Comparison of ENCODE assay signal across 30 cellular contexts in the genomic region with DNA sequence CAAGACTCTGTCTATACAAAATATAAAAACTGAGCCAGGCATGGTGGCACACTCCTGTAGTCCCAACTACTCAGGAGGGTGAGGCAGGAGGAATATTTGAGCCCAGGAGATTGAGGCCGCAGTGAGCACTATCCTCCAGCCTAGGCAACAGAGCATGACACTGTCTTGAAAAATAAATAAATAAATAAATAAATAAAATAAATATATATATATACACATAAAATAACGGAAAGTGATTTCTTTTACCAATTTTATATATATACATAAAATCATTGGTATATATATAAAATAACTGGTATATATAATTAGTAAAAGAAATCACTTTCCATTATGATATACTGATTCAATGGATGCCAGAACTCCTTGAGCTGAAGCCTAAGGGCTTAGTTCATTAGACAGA.
"Had no signal": no experiment of that assay in that cellular context is flagged by ENCODE, and none has a peak within 500 bp of the region (broad histone marks: within the 10 kb centered on the region; RNA-seq: fewer than 3 reads in every experiment).

No MANE protein-coding gene starts in this region.

- H3K9me3 ChIP-seq: adrenal gland, body of pancreas, colonic mucosa, esophagus squamous epithelium, gastroesophageal sphincter, heart right ventricle had no signal

- FAIRE-seq: endometrium, endothelial cell of umbilical vein had no signal

- H3K27ac ChIP-seq: adrenal gland, body of pancreas, colonic mucosa, epithelial cell of prostate, esophagus squamous epithelium, gastroesophageal sphincter, heart right ventricle had no signal

- H3K27me3 Mint-ChIP-seq: activated CD4-positive, alpha-beta memory T cell treated with anti-CD3 and anti-CD28 coated beads, Interleukin-2, amount 10 ng/mL, durations not matched to agents 7 days and 5 days; activated CD4-positive, alpha-beta T cell treated with anti-CD3 and anti-CD28 coated beads, Interleukin-2, amount 10 ng/mL, durations not matched to agents 7 days and 5 days; activated naive CD4-positive, alpha-beta T cell treated with anti-CD3 and anti-CD28 coated beads, Interleukin-2, amount 50 U/mL, for 24 hours; activated naive CD8-positive, alpha-beta T cell treated with anti-CD3 and anti-CD28 coated beads for 36 hours; activated naive CD8-positive, alpha-beta T cell treated with anti-CD3 and anti-CD28 coated beads, Interleukin-2, amount 50 U/mL, for 24 hours; activated T-helper 17 cell treated with anti-CD3 and anti-CD28 coated beads, Interleukin-2, amount 50 U/mL, for 72 hours; T-cell had no signal

- H3K4me3 ChIP-seq: adrenal gland, body of pancreas, colonic mucosa, esophagus squamous epithelium, gastroesophageal sphincter, heart right ventricle had no signal

- DNase-seq: activated CD4-positive, alpha-beta memory T cell treated with anti-CD3 and anti-CD28 coated beads, Interleukin-2, amount 10 ng/mL, durations not matched to agents 7 days and 5 days; activated CD4-positive, alpha-beta T cell treated with anti-CD3 and anti-CD28 coated beads for 1 hour; activated CD4-positive, alpha-beta T cell treated with anti-CD3 and anti-CD28 coated beads for 4 hours; activated CD4-positive, alpha-beta T cell treated with anti-CD3 and anti-CD28 coated beads, Interleukin-2, amount 10 ng/mL, durations not matched to agents 7 days and 5 days; activated CD4-positive, alpha-beta T cell treated with anti-CD3 and anti-CD28 coated beads, Interleukin-2, amount 50 U/mL, for 4 hours; activated effector memory CD4-positive, alpha-beta T cell treated with Interleukin-2 at 50 U/mL for 16 hours; activated gamma-delta T cell treated with Interleukin-2 at 50 U/mL for 16 hours; activated naive CD4-positive, alpha-beta T cell treated with Interleukin-2 at 50 U/mL for 16 hours; activated naive CD8-positive, alpha-beta T cell treated with anti-CD3 and anti-CD28 coated beads for 36 hours; activated naive CD8-positive, alpha-beta T cell treated with anti-CD3 and anti-CD28 coated beads, Interleukin-2, amount 50 U/mL, for 24 hours; activated T-cell treated with anti-CD3 and anti-CD28 coated beads, Interleukin-2, amount 50 U/mL, for 4 hours; adrenal gland; amygdala; aorta; body of pancreas; caudate nucleus; colonic mucosa; effector CD8-positive, alpha-beta T cell; esophagus squamous epithelium; foreskin melanocyte; heart right ventricle; T-cell; T1000 had no signal

- ATAC-seq: activated naive CD8-positive, alpha-beta T cell treated with anti-CD3 and anti-CD28 coated beads, Interleukin-2, amount 50 U/mL, for 24 hours; activated T-cell treated with anti-CD3 and anti-CD28 coated beads, Interleukin-2, amount 50 U/mL, for 4 hours; activated T-helper 17 cell treated with anti-CD3 and anti-CD28 coated beads, Interleukin-2, amount 50 U/mL, for 72 hours; body of pancreas; gastroesophageal sphincter; heart right ventricle; T-cell had no signal

- H3K36me3 ChIP-seq: adrenal gland, colonic mucosa had no signal

- H3K4me1 ChIP-seq: colonic mucosa had no signal

- H3K9me3 Mint-ChIP-seq: activated CD4-positive, alpha-beta memory T cell treated with anti-CD3 and anti-CD28 coated beads, Interleukin-2, amount 10 ng/mL, durations not matched to agents 7 days and 5 days; activated CD4-positive, alpha-beta T cell treated with anti-CD3 and anti-CD28 coated beads, Interleukin-2, amount 10 ng/mL, durations not matched to agents 7 days and 5 days; activated naive CD4-positive, alpha-beta T cell treated with anti-CD3 and anti-CD28 coated beads, Interleukin-2, amount 50 U/mL, for 24 hours; activated naive CD8-positive, alpha-beta T cell treated with anti-CD3 and anti-CD28 coated beads for 36 hours; activated naive CD8-positive, alpha-beta T cell treated with anti-CD3 and anti-CD28 coated beads, Interleukin-2, amount 50 U/mL, for 24 hours; activated T-cell treated with anti-CD3 and anti-CD28 coated beads, Interleukin-2, amount 50 U/mL, for 4 hours; activated T-helper 17 cell treated with anti-CD3 and anti-CD28 coated beads, Interleukin-2, amount 50 U/mL, for 72 hours; T-cell; T-helper 1 cell treated with Interleukin-12 subunit alpha and Interleukin-12 subunit beta and Interleukin-4 antibody, amounts not matched to agents 30 μg/mL and 1 μg/mL, for 36 hours had no signal

- H3K27ac Mint-ChIP-seq: activated CD4-positive, alpha-beta memory T cell treated with anti-CD3 and anti-CD28 coated beads, Interleukin-2, amount 10 ng/mL, durations not matched to agents 7 days and 5 days; activated CD4-positive, alpha-beta T cell treated with anti-CD3 and anti-CD28 coated beads, Interleukin-2, amount 10 ng/mL, durations not matched to agents 7 days and 5 days; activated naive CD4-positive, alpha-beta T cell treated with anti-CD3 and anti-CD28 coated beads, Interleukin-2, amount 50 U/mL, for 24 hours; activated naive CD8-positive, alpha-beta T cell treated with anti-CD3 and anti-CD28 coated beads for 36 hours; activated naive CD8-positive, alpha-beta T cell treated with anti-CD3 and anti-CD28 coated beads, Interleukin-2, amount 50 U/mL, for 24 hours; activated T-helper 17 cell treated with anti-CD3 and anti-CD28 coated beads, Interleukin-2, amount 50 U/mL, for 72 hours; T-cell; T-helper 1 cell treated with Interleukin-12 subunit alpha and Interleukin-12 subunit beta and Interleukin-4 antibody, amounts not matched to agents 30 μg/mL and 1 μg/mL, for 36 hours had no signal

- H3K4me3 Mint-ChIP-seq: activated CD4-positive, alpha-beta memory T cell treated with anti-CD3 and anti-CD28 coated beads, Interleukin-2, amount 10 ng/mL, durations not matched to agents 7 days and 5 days; activated CD4-positive, alpha-beta T cell treated with anti-CD3 and anti-CD28 coated beads, Interleukin-2, amount 10 ng/mL, durations not matched to agents 7 days and 5 days; activated naive CD4-positive, alpha-beta T cell treated with anti-CD3 and anti-CD28 coated beads, Interleukin-2, amount 50 U/mL, for 24 hours; activated naive CD8-positive, alpha-beta T cell treated with anti-CD3 and anti-CD28 coated beads for 36 hours; activated naive CD8-positive, alpha-beta T cell treated with anti-CD3 and anti-CD28 coated beads, Interleukin-2, amount 50 U/mL, for 24 hours; activated T-cell treated with anti-CD3 and anti-CD28 coated beads, Interleukin-2, amount 50 U/mL, for 4 hours; activated T-helper 17 cell treated with anti-CD3 and anti-CD28 coated beads, Interleukin-2, amount 50 U/mL, for 72 hours; T-cell; T-helper 1 cell treated with Interleukin-12 subunit alpha and Interleukin-12 subunit beta and Interleukin-4 antibody, amounts not matched to agents 30 μg/mL and 1 μg/mL, for 36 hours had no signal
